ENCODE assay signal across 16 cellular contexts in genomic region chr22:39617342-39617741, GRCh38. TPM values are rescaled to one million over a fixed set of nuclear protein-coding genes. Genes with fewer than 3 reads are reported as not detected.
DNase-seq lines count a peak whose midpoint lies in the region; ATAC-seq and TF ChIP-seq lines count a peak whose summit lies in the region.
"Had no signal": no experiment of that assay in that cellular context is flagged by ENCODE, and none has a peak within 500 bp of the region (broad histone marks: within the 10 kb centered on the region; RNA-seq: fewer than 3 reads in every experiment).

No MANE protein-coding gene starts in this region.

- POLR2A ChIA-PET in SK-N-SH (lab: Yijun Ruan, JAX), result no interaction called here

- H3K9me3 ChIP-seq in SK-N-SH, result no peaks in the 10 kb centered on the region
- no peaks in the 10 kb centered on the region for H3K9me3 ChIP-seq in BLaER1
- H3K9me3 ChIP-seq: mucosa of descending colon, right lobe of liver had no signal

- TF ChIP-seq RAD21 in SK-N-SH (IDR thresholded peaks at IDR 0.05; ENCODE audit: low read length), result no peak

- no peak overlapping the region for H2AFZ ChIP-seq in SK-N-SH (ENCODE audit: low read depth)

- peaks cover 0 to 4% of the 10 kb centered on the region in 2 experiments; a peak in 1 of 4 replicates for H3K4me1 ChIP-seq in SK-N-SH (ENCODE audit: control insufficient read depth in 1 of 2, insufficient read depth in 2 of 2, low read depth in 1 of 2, low read length in 1 of 2)
- H3K4me1 ChIP-seq in BLaER1, result peaks cover 67% of the 10 kb centered on the region
- H3K4me1 ChIP-seq: right lobe of liver had no signal

- H3K36me3 ChIP-seq in SK-N-SH (replicated peaks in 1 of 2; ENCODE audit: control insufficient read depth in 1 of 2, insufficient read depth in 2 of 2, low read length in 1 of 2), result no peaks in the 10 kb centered on the region
- H3K36me3 ChIP-seq in BLaER1, result no peaks in the 10 kb centered on the region
- H3K36me3 ChIP-seq: right lobe of liver had no signal

- H4K20me1 ChIP-seq in SK-N-SH (ENCODE audit: insufficient read depth) (no peaks in the 10 kb centered on the region), BLaER1 (no peaks in the 10 kb centered on the region)

- CTCF ChIA-PET in SK-N-SH (lab: Yijun Ruan, JAX), result interaction anchor here (1.2 kb wide), 1 partner anchor 408 kb away, joined by 3 read pairs; no protein-coding TSS in a partner anchor

- H3K4me3 ChIP-seq in SK-N-SH (ENCODE audit: low read depth in 2 of 2, low read length in 1 of 2) (no peak overlapping the region), BLaER1 (no peak overlapping the region)
- H3K4me3 ChIP-seq: mucosa of descending colon, right lobe of liver had no signal

- DNase-seq in SK-N-SH (peak; percentile 48), putamen (ENCODE audit: low spot score) (peak; percentile 63), SIG-M5 treated with dmso at 0.1 percent for 504 hours (lab: John Stamatoyannopoulos, UW; ENCODE audit: unreplicated experiment) (no peak)
- DNase-seq in activated naive CD4-positive, alpha-beta T cell treated with anti-CD3 and anti-CD28 coated beads, Interleukin-2, amount 50 U/mL, for 16 hours, result peak; percentile 51
- DNase-seq: 8988T, C1 segment of cervical spinal cord, GF-D8, HCEC 1CT, mucosa of descending colon, NCI-H2171, right lobe of liver, SHP77 treated with DMSO at 0.1 percent for 48 hours had no signal

- TF ChIP-seq CTCF in SK-N-SH (IDR thresholded peaks at IDR 0.05), result no peak

- H3K4me2 ChIP-seq in SK-N-SH, result no peak overlapping the region
- peak overlapping the region; percentile 78 for H3K4me2 ChIP-seq in BLaER1

- no peaks in the 10 kb centered on the region for H3K9me2 ChIP-seq in SK-N-SH

- no peak overlapping the region for H3K9ac ChIP-seq in SK-N-SH
- H3K9ac ChIP-seq in BLaER1, result peak overlapping the region; percentile 2; the same call in 1 of the 2 replicates

- no peaks in the 10 kb centered on the region for H3K79me2 ChIP-seq in SK-N-SH (ENCODE audit: insufficient read depth)

- H3K27me3 ChIP-seq in SK-N-SH (ENCODE audit: insufficient read depth) (no peaks in the 10 kb centered on the region), BLaER1 (no peaks in the 10 kb centered on the region)
- H3K27me3 ChIP-seq: right lobe of liver had no signal

- ATAC-seq in SK-N-SH treated with all-trans-retinoic acid at 6 μM for 48 hours, result no peak
- ATAC-seq in GM18502 (IDR thresholded peaks at IDR 0.05; ENCODE audit: poor library complexity, unreplicated experiment), result no peak
- no peak for ATAC-seq in GM21576 (IDR thresholded peaks at IDR 0.05; ENCODE audit: unreplicated experiment)
- ATAC-seq: mucosa of descending colon, right lobe of liver had no signal

- H3K27ac ChIP-seq in SK-N-SH (ENCODE audit: low read depth in 2 of 2, low read length in 1 of 2), result no peak overlapping the region
- H3K27ac ChIP-seq in BLaER1, result peak overlapping the region; percentile 57; the same call in 1 of the 2 replicates
- H3K27ac ChIP-seq: right lobe of liver had no signal

- no peaks in the 10 kb centered on the region for H3F3A ChIP-seq in SK-N-SH (replicated peaks; ENCODE audit: insufficient read depth)

- 22% methylated on average over 4 of the region's 15 CpGs for WGBS in SK-N-SH (ENCODE audit: low lambda C conversion rate)

- TF ChIP-seq EP300 in SK-N-SH (IDR thresholded peaks at IDR 0.05; ENCODE audit: borderline replicate concordance in 1 of 2, low read depth in 1 of 2, low read length in 1 of 2), result no peak

TF ChIP-seq in SK-N-SH, 30 proteins besides CTCF, POLR2A, EP300 and RAD21 (continues in another document):
- TF ChIP-seq SIN3A (IDR thresholded peaks at IDR 0.05; ENCODE audit: borderline replicate concordance, low read depth, low read length), result no peak
- TF ChIP-seq GATA2 (CRISPR knock-in tag; IDR thresholded peaks at IDR 0.05), result no peak
- no peak for TF ChIP-seq SMC3 (IDR thresholded peaks at IDR 0.05; ENCODE audit: low read depth, low read length)
- no peak for TF ChIP-seq MXI1 (IDR thresholded peaks at IDR 0.05; ENCODE audit: low read depth, low read length)
- no peak for TF ChIP-seq RXRA (IDR thresholded peaks at IDR 0.05; ENCODE audit: borderline replicate concordance, low read depth)
- TF ChIP-seq USF1 (IDR thresholded peaks at IDR 0.05; ENCODE audit: borderline replicate concordance, low read depth), result no peak
- TF ChIP-seq, protein P1, sequence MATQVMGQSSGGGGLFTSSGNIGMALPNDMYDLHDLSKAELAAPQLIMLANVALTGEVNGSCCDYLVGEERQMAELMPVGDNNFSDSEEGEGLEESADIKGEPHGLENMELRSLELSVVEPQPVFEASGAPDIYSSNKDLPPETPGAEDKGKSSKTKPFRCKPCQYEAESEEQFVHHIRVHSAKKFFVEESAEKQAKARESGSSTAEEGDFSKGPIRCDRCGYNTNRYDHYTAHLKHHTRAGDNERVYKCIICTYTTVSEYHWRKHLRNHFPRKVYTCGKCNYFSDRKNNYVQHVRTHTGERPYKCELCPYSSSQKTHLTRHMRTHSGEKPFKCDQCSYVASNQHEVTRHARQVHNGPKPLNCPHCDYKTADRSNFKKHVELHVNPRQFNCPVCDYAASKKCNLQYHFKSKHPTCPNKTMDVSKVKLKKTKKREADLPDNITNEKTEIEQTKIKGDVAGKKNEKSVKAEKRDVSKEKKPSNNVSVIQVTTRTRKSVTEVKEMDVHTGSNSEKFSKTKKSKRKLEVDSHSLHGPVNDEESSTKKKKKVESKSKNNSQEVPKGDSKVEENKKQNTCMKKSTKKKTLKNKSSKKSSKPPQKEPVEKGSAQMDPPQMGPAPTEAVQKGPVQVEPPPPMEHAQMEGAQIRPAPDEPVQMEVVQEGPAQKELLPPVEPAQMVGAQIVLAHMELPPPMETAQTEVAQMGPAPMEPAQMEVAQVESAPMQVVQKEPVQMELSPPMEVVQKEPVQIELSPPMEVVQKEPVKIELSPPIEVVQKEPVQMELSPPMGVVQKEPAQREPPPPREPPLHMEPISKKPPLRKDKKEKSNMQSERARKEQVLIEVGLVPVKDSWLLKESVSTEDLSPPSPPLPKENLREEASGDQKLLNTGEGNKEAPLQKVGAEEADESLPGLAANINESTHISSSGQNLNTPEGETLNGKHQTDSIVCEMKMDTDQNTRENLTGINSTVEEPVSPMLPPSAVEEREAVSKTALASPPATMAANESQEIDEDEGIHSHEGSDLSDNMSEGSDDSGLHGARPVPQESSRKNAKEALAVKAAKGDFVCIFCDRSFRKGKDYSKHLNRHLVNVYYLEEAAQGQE (IDR thresholded peaks at IDR 0.05; ENCODE audit: low read depth, low read length), result no peak
- TF ChIP-seq MEF2A (IDR thresholded peaks at IDR 0.05; ENCODE audit: borderline replicate concordance, low read depth), result no peak

TF ChIP-seq in SK-N-SH treated with all-trans-retinoic acid at 6 μM for 48 hours, 23 proteins besides CTCF, POLR2A, EP300 and RAD21 (continues in another document):
- no peak for TF ChIP-seq PPARA (CRISPR knock-in tag; IDR thresholded peaks at IDR 0.05; ENCODE audit: borderline replicate concordance)
- no peak for TF ChIP-seq ISL1 (CRISPR knock-in tag; IDR thresholded peaks at IDR 0.05)
- TF ChIP-seq ZNF8 (CRISPR knock-in tag; IDR thresholded peaks at IDR 0.05), result no peak
- TF ChIP-seq OSR1 (CRISPR knock-in tag; IDR thresholded peaks at IDR 0.05), result no peak
- no peak for TF ChIP-seq ZFP30 (CRISPR knock-in tag; IDR thresholded peaks at IDR 0.05)
- TF ChIP-seq ESRRG (CRISPR knock-in tag; IDR thresholded peaks at IDR 0.05), result no peak
- TF ChIP-seq CSDC2 (CRISPR knock-in tag; IDR thresholded peaks at IDR 0.05), result no peak
- no peak for TF ChIP-seq PATZ1 (CRISPR knock-in tag; IDR thresholded peaks at IDR 0.05; ENCODE audit: borderline replicate concordance)
- TF ChIP-seq GLIS3 (CRISPR knock-in tag; IDR thresholded peaks at IDR 0.05), result no peak
- TF ChIP-seq, protein P2, sequence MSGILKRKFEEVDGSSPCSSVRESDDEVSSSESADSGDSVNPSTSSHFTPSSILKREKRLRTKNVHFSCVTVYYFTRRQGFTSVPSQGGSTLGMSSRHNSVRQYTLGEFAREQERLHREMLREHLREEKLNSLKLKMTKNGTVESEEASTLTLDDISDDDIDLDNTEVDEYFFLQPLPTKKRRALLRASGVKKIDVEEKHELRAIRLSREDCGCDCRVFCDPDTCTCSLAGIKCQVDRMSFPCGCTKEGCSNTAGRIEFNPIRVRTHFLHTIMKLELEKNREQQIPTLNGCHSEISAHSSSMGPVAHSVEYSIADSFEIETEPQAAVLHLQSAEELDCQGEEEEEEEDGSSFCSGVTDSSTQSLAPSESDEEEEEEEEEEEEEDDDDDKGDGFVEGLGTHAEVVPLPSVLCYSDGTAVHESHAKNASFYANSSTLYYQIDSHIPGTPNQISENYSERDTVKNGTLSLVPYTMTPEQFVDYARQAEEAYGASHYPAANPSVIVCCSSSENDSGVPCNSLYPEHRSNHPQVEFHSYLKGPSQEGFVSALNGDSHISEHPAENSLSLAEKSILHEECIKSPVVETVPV (CRISPR knock-in tag; IDR thresholded peaks at IDR 0.05), result no peak

RNA-seq across cellular contexts. Expression of gene CACNA1I, which starts 46.8 kb away (rescaled TPM):
- under 0.01 TPM in 1 of 2 replicates, not detected in the other for polyA plus RNA-seq in SK-N-SH (2012; rRNA removed)
- under 0.01 TPM in 1 of 2 replicates, not detected in the other for polyA plus RNA-seq in SK-N-SH (2012; cell fraction: cytosol; rRNA removed)
- 0.01 and 0.02 TPM in 2 replicates for polyA plus RNA-seq in SK-N-SH (2012; cell fraction: nucleus; rRNA removed)
